Comparison of ENCODE assay signal across 9 cellular contexts in the genomic region with DNA sequence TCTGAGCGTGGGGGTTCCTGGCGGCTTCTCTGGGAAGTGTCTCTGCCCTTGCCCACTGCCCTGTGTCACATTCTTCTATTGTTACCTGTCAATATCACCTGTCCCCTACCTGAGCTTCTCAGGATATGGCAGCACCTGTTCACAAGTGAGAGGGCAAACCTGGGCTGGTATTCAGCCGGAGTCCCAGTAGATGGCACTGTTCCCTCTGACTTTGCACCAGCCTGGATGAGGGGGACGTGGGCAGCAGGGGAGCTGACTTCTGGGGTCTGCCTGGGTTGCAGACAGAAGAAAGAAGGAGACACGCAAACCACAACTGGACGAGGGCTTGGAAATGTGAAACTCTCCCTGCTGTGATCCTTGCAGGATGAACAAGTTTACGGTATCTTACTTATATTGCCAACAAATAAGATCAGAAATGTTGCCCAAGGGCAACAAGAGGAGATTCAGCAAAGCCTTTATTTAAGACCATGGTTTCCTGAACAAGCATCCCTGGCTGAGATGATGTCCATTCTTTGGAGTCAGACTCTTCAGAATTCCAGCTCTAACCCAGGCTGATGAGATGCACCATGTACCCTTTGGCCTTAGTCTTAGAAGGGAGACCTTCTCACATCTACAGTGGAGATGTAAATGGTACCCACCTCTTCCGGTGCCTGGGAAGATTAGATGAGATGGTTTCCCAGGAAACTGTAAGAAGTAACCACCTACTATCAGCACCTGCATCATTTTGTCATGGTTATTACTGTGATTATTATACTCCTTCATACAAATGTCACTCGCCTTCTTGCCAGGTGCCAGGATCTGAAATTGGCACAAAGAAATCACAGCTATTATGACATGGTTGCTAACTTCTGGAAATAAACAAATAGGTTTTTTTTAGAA.
DNase-seq lines count a peak whose midpoint lies in the region; ATAC-seq and TF ChIP-seq lines count a peak whose summit lies in the region.
"Had no signal": no experiment of that assay in that cellular context is flagged by ENCODE, and none has a peak within 500 bp of the region (broad histone marks: within the 10 kb centered on the region; RNA-seq: fewer than 3 reads in every experiment).

No MANE protein-coding gene starts in this region.

- H2BK120ac ChIP-seq in neuronal stem cell (ENCODE audit: low read depth, low read length) = no peak overlapping the region

- H3K4me2 ChIP-seq in neuronal stem cell (ENCODE audit: insufficient read depth, low read length, poor library complexity, severe bottlenecking) = no peak overlapping the region

- no peak overlapping the region for H2BK5ac ChIP-seq in neuronal stem cell (ENCODE audit: low read length)

- no peak overlapping the region for H2BK12ac ChIP-seq in neuronal stem cell (ENCODE audit: low read length)

- no peak overlapping the region for H3K4me3 ChIP-seq in neuronal stem cell (ENCODE audit: low read length in 2 of 2)

- H2AFZ ChIP-seq in neuronal stem cell (ENCODE audit: low read length) = no peak overlapping the region

- H3K27ac ChIP-seq in neuronal stem cell (replicated peaks; ENCODE audit: low read length) = no peak overlapping the region

- no peak overlapping the region for H2BK15ac ChIP-seq in neuronal stem cell (ENCODE audit: low read length)

- H3K36me3 ChIP-seq in neuronal stem cell (replicated peaks in 1 of 2; ENCODE audit: control insufficient read depth in 2 of 2, insufficient read depth in 2 of 2, low read length in 2 of 2) = no peaks in the 10 kb centered on the region

- H4K91ac ChIP-seq in neuronal stem cell (ENCODE audit: low read depth, low read length, poor library complexity) = no peak overlapping the region

- no peaks in the 10 kb centered on the region for H3K36me3 Mint-ChIP-seq in chondrocyte (ENCODE audit: low read depth)

- no CpG with 5 or more reads among the region's 9 CpGs for WGBS in neuronal stem cell (ENCODE audit: extremely low coverage in 2 of 2, insufficient read length in 2 of 2, insufficient replicate concordance in 1 of 2), 2 donors

- no peak overlapping the region for H2AK5ac ChIP-seq in neuronal stem cell (ENCODE audit: low read depth, low read length)

- ATAC-seq in omental fat pad (ENCODE audit: low FRiP score) = no peak

- no peak overlapping the region for H3K9ac ChIP-seq in neuronal stem cell (ENCODE audit: low read depth, low read length, poor library complexity)

- no peaks in the 10 kb centered on the region for H3K27me3 ChIP-seq in neuronal stem cell (ENCODE audit: control insufficient read depth in 3 of 3, insufficient read depth in 3 of 3, low read depth in 1 of 3, low read length in 3 of 3)

- H3K4me3 Mint-ChIP-seq in chondrocyte (ENCODE audit: unreplicated experiment) = no peak overlapping the region
- H3K4me3 Mint-ChIP-seq: B cell had no signal

- peaks cover 6% of the 10 kb centered on the region for H3K9me3 Mint-ChIP-seq in chondrocyte (ENCODE audit: low read depth)

- H3K4ac ChIP-seq in neuronal stem cell (ENCODE audit: low read length) = no peak overlapping the region

- no peak overlapping the region for H4K8ac ChIP-seq in neuronal stem cell (ENCODE audit: low read depth, low read length)

- peak; percentile 75 for TF ChIP-seq CTCF in chondrocyte (IDR thresholded peaks at IDR 0.05)
- TF ChIP-seq CTCF in omental fat pad (IDR thresholded peaks at IDR 0.05) = no peak

- H3K4me1 Mint-ChIP-seq in chondrocyte (ENCODE audit: low read depth) = no peaks in the 10 kb centered on the region
- H3K4me1 Mint-ChIP-seq: B cell had no signal

- peaks cover 0 to 2% of the 10 kb centered on the region in 2 donors for H3K9me3 ChIP-seq in neuronal stem cell (replicated peaks in 1 of 2; ENCODE audit: control insufficient read depth in 2 of 2, insufficient read depth in 1 of 2, low read depth in 1 of 2, low read length in 2 of 2)

- peaks cover 12% of the 10 kb centered on the region for H3K27me3 Mint-ChIP-seq in chondrocyte (ENCODE audit: low read depth)
- H3K27me3 Mint-ChIP-seq: B cell had no signal

- DNase-seq in NCI-H146 (lab: John Stamatoyannopoulos, UW) = peak; percentile 32
- no peak for DNase-seq in NCI-H146 treated with DMSO at 0.1 percent for 48 hours (lab: John Stamatoyannopoulos, UW; ENCODE audit: unreplicated experiment)
- peak; percentile 22 for DNase-seq in NCI-H1105 (lab: John Stamatoyannopoulos, UW)
- no peak for DNase-seq in chondrocyte (ENCODE audit: low spot score)
- peak; percentile 17 for DNase-seq in neuronal stem cell (ENCODE audit: low spot score)
- DNase-seq in omental fat pad (ENCODE audit: low spot score) = no peak
- DNase-seq in NOMO-1 treated with dmso at 0.1 percent for 144 hours (lab: John Stamatoyannopoulos, UW; ENCODE audit: unreplicated experiment) = no peak
- no peak for DNase-seq in T-helper 1 cell

- H3K4me1 ChIP-seq in neuronal stem cell (ENCODE audit: control insufficient read depth in 2 of 2, insufficient read depth in 1 of 2, low read depth in 1 of 2, low read length in 2 of 2) = no peaks in the 10 kb centered on the region

- H3K27ac Mint-ChIP-seq in chondrocyte (ENCODE audit: unreplicated experiment) = no peak overlapping the region
- H3K27ac Mint-ChIP-seq: B cell had no signal

- no peak overlapping the region for H3K23ac ChIP-seq in neuronal stem cell (ENCODE audit: low read depth, low read length, poor library complexity)

- no peak overlapping the region for H3K18ac ChIP-seq in neuronal stem cell (ENCODE audit: low read length)

- no peak overlapping the region for H3K14ac ChIP-seq in neuronal stem cell (ENCODE audit: low read length)

- no peaks in the 10 kb centered on the region for H3K79me1 ChIP-seq in neuronal stem cell (ENCODE audit: low read depth, low read length)

Comparison
In these comparisons a context has a peak if more than half of its experiments do, and no peak if none do; other contexts are left out.
1. DNase-seq: peak in NCI-H146 (single experiment), NCI-H1105 (single experiment) and neuronal stem cell (single experiment); none in NCI-H146 treated with DMSO at 0.1 percent for 48 hours (single experiment), chondrocyte (single experiment), omental fat pad (single experiment), NOMO-1 treated with dmso at 0.1 percent for 144 hours (single experiment) and T-helper 1 cell (0 of 5).